29 cellular contexts compared by ENCODE assay signal in genomic region chr6:161423271-161423670, GRCh38.
"Had no signal": no experiment of that assay in that cellular context is flagged by ENCODE, and none has a peak within 500 bp of the region (broad histone marks: within the 10 kb centered on the region; RNA-seq: fewer than 3 reads in every experiment).

No MANE protein-coding gene starts in this region.

- H3K27me3 ChIP-seq: adrenal gland, body of pancreas, breast epithelium, SJSA1 had no signal

- FAIRE-seq: astrocyte had no signal

- H3K4me1 ChIP-seq: breast epithelium had no signal

- H3K4me3 Mint-ChIP-seq: activated CD4-positive, alpha-beta T cell treated with anti-CD3 and anti-CD28 coated beads, Interleukin-2, amount 10 ng/mL, durations not matched to agents 24 days and 14 days; activated naive CD4-positive, alpha-beta T cell treated with anti-CD3 and anti-CD28 coated beads for 36 hours; activated T-cell treated with anti-CD3 and anti-CD28 coated beads, Interleukin-2, amount 50 U/mL, for 4 hours; activated T-helper 1 cell treated with anti-CD3 and anti-CD28 coated beads, Interleukin-12 subunit alpha, Interleukin-12 subunit beta, Interleukin-2, Interleukin-4 antibody, amounts not matched to agents 30 ng/mL and 10 ng/mL and 1 ng/mL, durations not matched to agents 14 hours and 24 hours and 36 hours; T-helper 1 cell treated with Interleukin-12 subunit alpha and Interleukin-12 subunit beta and Interleukin-4 antibody, amounts not matched to agents 30 μg/mL and 1 μg/mL, for 36 hours; T-helper 2 cell treated with Interferon-gamma antibody and Interleukin-4, amounts not matched to agents 5 μg/mL and 100 μg/mL, for 36 hours had no signal

- H3K9me3 Mint-ChIP-seq: activated CD4-positive, alpha-beta T cell treated with anti-CD3 and anti-CD28 coated beads, Interleukin-2, amount 10 ng/mL, durations not matched to agents 24 days and 14 days; activated naive CD4-positive, alpha-beta T cell treated with anti-CD3 and anti-CD28 coated beads for 36 hours; activated naive CD4-positive, alpha-beta T cell treated with anti-CD3 and anti-CD28 coated beads, Interleukin-2, amount 50 U/mL, for 72 hours; activated T-cell treated with anti-CD3 and anti-CD28 coated beads, Interleukin-2, amount 50 U/mL, for 4 hours; activated T-helper 1 cell treated with anti-CD3 and anti-CD28 coated beads, Interleukin-12 subunit alpha, Interleukin-12 subunit beta, Interleukin-2, Interleukin-4 antibody, amounts not matched to agents 30 ng/mL and 10 ng/mL and 1 ng/mL, durations not matched to agents 14 hours and 24 hours and 36 hours; T-helper 1 cell treated with Interleukin-12 subunit alpha and Interleukin-12 subunit beta and Interleukin-4 antibody, amounts not matched to agents 30 μg/mL and 1 μg/mL, for 36 hours; T-helper 2 cell treated with Interferon-gamma antibody and Interleukin-4, amounts not matched to agents 5 μg/mL and 100 μg/mL, for 36 hours had no signal

- DNase-seq: activated CD4-positive, alpha-beta T cell treated with anti-CD3 and anti-CD28 coated beads, Interleukin-2, amount 10 ng/mL, durations not matched to agents 24 days and 14 days; activated CD4-positive, alpha-beta T cell treated with anti-CD3 and anti-CD28 coated beads, Interleukin-2, amount 50 U/mL, for 4 hours; activated CD8-positive, alpha-beta memory T cell treated with anti-CD3 and anti-CD28 coated beads, Interleukin-2, amount 50 U/mL, for 4 hours; activated gamma-delta T cell treated with Interleukin-2 at 50 U/mL for 16 hours; activated naive CD4-positive, alpha-beta T cell treated with anti-CD3 and anti-CD28 coated beads for 36 hours; activated T-cell treated with anti-CD3 and anti-CD28 coated beads for 4 hours; activated T-cell treated with anti-CD3 and anti-CD28 coated beads, Interleukin-2, amount 50 U/mL, for 4 hours; NCI-H1105; NCI-H1417 treated with DMSO at 0.1 percent for 48 hours; NCI-H187 treated with DMSO at 0.1 percent for 48 hours; NCI-H2081; NCI-H2171 treated with DMSO at 0.1 percent for 48 hours; NCI-H226; NCI-H446 treated with DMSO at 0.1 percent for 48 hours; NCI-H524; NCI-H748 treated with DMSO at 0.1 percent for 48 hours; NK-92 treated with Interleukin-12 subunit alpha and Interleukin-12 subunit beta, amount 100 ng/mL, for 24 hours; PC-9; Right ventricle myocardium superior; SK-N-SH had no signal

- H3K9me3 ChIP-seq: adrenal gland, body of pancreas, breast epithelium, SJSA1, SK-N-SH had no signal

- H3K4me1 Mint-ChIP-seq: activated CD4-positive, alpha-beta T cell treated with anti-CD3 and anti-CD28 coated beads, Interleukin-2, amount 10 ng/mL, durations not matched to agents 24 days and 14 days had no signal

- ATAC-seq: activated naive CD4-positive, alpha-beta T cell treated with anti-CD3 and anti-CD28 coated beads, Interleukin-2, amount 50 U/mL, for 72 hours; activated T-cell treated with anti-CD3 and anti-CD28 coated beads, Interleukin-2, amount 50 U/mL, for 4 hours; body of pancreas had no signal

- H3K27ac Mint-ChIP-seq: activated CD4-positive, alpha-beta T cell treated with anti-CD3 and anti-CD28 coated beads, Interleukin-2, amount 10 ng/mL, durations not matched to agents 24 days and 14 days; activated naive CD4-positive, alpha-beta T cell treated with anti-CD3 and anti-CD28 coated beads for 36 hours; activated naive CD4-positive, alpha-beta T cell treated with anti-CD3 and anti-CD28 coated beads, Interleukin-2, amount 50 U/mL, for 72 hours; activated T-helper 1 cell treated with anti-CD3 and anti-CD28 coated beads, Interleukin-12 subunit alpha, Interleukin-12 subunit beta, Interleukin-2, Interleukin-4 antibody, amounts not matched to agents 30 ng/mL and 10 ng/mL and 1 ng/mL, durations not matched to agents 14 hours and 24 hours and 36 hours; T-helper 1 cell treated with Interleukin-12 subunit alpha and Interleukin-12 subunit beta and Interleukin-4 antibody, amounts not matched to agents 30 μg/mL and 1 μg/mL, for 36 hours; T-helper 2 cell treated with Interferon-gamma antibody and Interleukin-4, amounts not matched to agents 5 μg/mL and 100 μg/mL, for 36 hours had no signal

- H3K27ac ChIP-seq: breast epithelium, PC-9 had no signal

- H3K36me3 Mint-ChIP-seq: activated naive CD4-positive, alpha-beta T cell treated with anti-CD3 and anti-CD28 coated beads, Interleukin-2, amount 50 U/mL, for 72 hours had no signal

- H3K36me3 ChIP-seq: adrenal gland, breast epithelium, SJSA1 had no signal

- H3K4me3 ChIP-seq: adrenal gland, body of pancreas, breast epithelium, PC-9, SJSA1 had no signal
